In genomic region chr13:107365466-107366215, GRCh38 we compare ENCODE assay signal across 32 cellular contexts.
DNase-seq lines count a peak whose midpoint lies in the region; ATAC-seq, FAIRE-seq and TF ChIP-seq lines count a peak whose summit lies in the region.
"Had no signal": no experiment of that assay in that cellular context is flagged by ENCODE, and none has a peak within 500 bp of the region (broad histone marks: within the 10 kb centered on the region; RNA-seq: fewer than 3 reads in every experiment).

No MANE protein-coding gene starts in this region.

- H4K20me1 ChIP-seq in IMR-90 (ENCODE audit: insufficient read depth, low read length) (no peaks in the 10 kb centered on the region), astrocyte (ENCODE audit: insufficient read depth, low read length) (no peaks in the 10 kb centered on the region)

- H3K9me3 ChIP-seq in IMR-90 (ENCODE audit: control insufficient read depth, insufficient read depth, low read length) (no peaks in the 10 kb centered on the region), astrocyte (ENCODE audit: insufficient read depth, low read depth, low read length) (no peaks in the 10 kb centered on the region), colonic mucosa (no peaks in the 10 kb centered on the region)
- H3K9me3 ChIP-seq: ascending aorta, neutrophil, prostate gland, tibial artery, vagina had no signal

- TF ChIP-seq RAD21 in IMR-90 (IDR thresholded peaks at IDR 0.05; ENCODE audit: low read length) = no peak

- peak overlapping the region; percentile 99; the same call in 1 of the 2 replicates for H3K18ac ChIP-seq in IMR-90 (ENCODE audit: low read depth, low read length)

- H2AK5ac ChIP-seq in IMR-90 (ENCODE audit: low read depth, low read length) = peak overlapping the region; percentile 88

- intact Hi-C loops in IMR-90 (cut with micrococcal nuclease) (no loop called here), colonic mucosa (cut with DNase I) (no loop called here)

- no CpG with 5 or more reads among the region's 8 CpGs for WGBS in IMR-90 (ENCODE audit: extremely low coverage in 2 of 2, insufficient read length in 1 of 2), 2 experiments

- H3K23ac ChIP-seq in IMR-90 (ENCODE audit: low read depth, low read length) = peak overlapping the region; percentile 70

- H3K4me1 Mint-ChIP-seq in astrocyte (ENCODE audit: low read depth, unreplicated experiment) = peaks cover 15% of the 10 kb centered on the region
- H3K4me1 Mint-ChIP-seq: activated CD4-positive, alpha-beta T cell treated with anti-CD3 and anti-CD28 coated beads, Interleukin-2, amount 10 ng/mL, durations not matched to agents 24 days and 14 days; activated naive CD8-positive, alpha-beta T cell treated with anti-CD3 and anti-CD28 coated beads for 36 hours; IgD-negative memory B cell; naive B cell had no signal

- in situ Hi-C loops in IMR-90 (cut with MboI; ENCODE audit: low sequenced_read_pairs) (loop anchor here (25.0 kb wide), 1 partner anchor 797 kb away; no protein-coding TSS in a partner anchor), GM13976 (cut with MboI; ENCODE audit: low sequenced_read_pairs, unreplicated experiment) (no loop called here)

- peak overlapping the region; percentile 73; the same call in 1 of the 2 replicates for H4K5ac ChIP-seq in IMR-90 (ENCODE audit: low read depth, low read length)

- H3K27ac ChIP-seq in IMR-90 (ENCODE audit: insufficient read depth, low read length) = peak overlapping the region; percentile 86
- no peak overlapping the region for H3K27ac ChIP-seq in astrocyte (ENCODE audit: low read depth, low read length)
- H3K27ac ChIP-seq in caudate nucleus (ENCODE audit: low read depth, low read length) = no peak overlapping the region
- H3K27ac ChIP-seq in colonic mucosa = no peak overlapping the region
- H3K27ac ChIP-seq: ascending aorta, dorsolateral prefrontal cortex, neutrophil, prostate gland, tibial artery, vagina had no signal

- H4K91ac ChIP-seq in IMR-90 (ENCODE audit: insufficient read depth, low read depth, low read length) = peak overlapping the region; percentile 77

- TF ChIP-seq POLR2A in IMR-90 (IDR thresholded peaks at IDR 0.05; ENCODE audit: low read depth, low read length) = no peak

- CTCF ChIA-PET in IMR-90 (lab: Yijun Ruan, JAX) = no interaction called here

- peak overlapping the region; percentile 85 for H3K14ac ChIP-seq in IMR-90 (replicated peaks; ENCODE audit: low read depth, low read length)

- no peak overlapping the region for H3K4me3 Mint-ChIP-seq in astrocyte (ENCODE audit: unreplicated experiment)
- H3K4me3 Mint-ChIP-seq: activated CD4-positive, alpha-beta T cell treated with anti-CD3 and anti-CD28 coated beads, Interleukin-2, amount 10 ng/mL, durations not matched to agents 24 days and 14 days; activated naive CD8-positive, alpha-beta T cell treated with anti-CD3 and anti-CD28 coated beads for 36 hours; IgD-negative memory B cell; naive B cell; WTC11 had no signal

- BruUV-seq in IMR-90 (replicated peaks; lab: Mats Ljungman, UMichigan) = no TSS peak

- ATAC-seq in IMR-90 (ENCODE audit: low read depth) (peak; percentile 76), GM21723 (IDR thresholded peaks at IDR 0.05; ENCODE audit: unreplicated experiment) (no peak)
- ATAC-seq: WTC11 had no signal

- FAIRE-seq in astrocyte (lab: Jason Lieb, UNC) = no peak
- FAIRE-seq: endometrium, keratinocyte had no signal

- H3K9me3 Mint-ChIP-seq in astrocyte (ENCODE audit: unreplicated experiment) = no peaks in the 10 kb centered on the region
- H3K9me3 Mint-ChIP-seq: activated CD4-positive, alpha-beta T cell treated with anti-CD3 and anti-CD28 coated beads, Interleukin-2, amount 10 ng/mL, durations not matched to agents 24 days and 14 days had no signal

- H3K27me3 ChIP-seq in IMR-90 (ENCODE audit: control insufficient read depth, insufficient read depth, low read length) = no peaks in the 10 kb centered on the region
- no peaks in the 10 kb centered on the region for H3K27me3 ChIP-seq in astrocyte (ENCODE audit: insufficient read depth, low read length)
- no peaks in the 10 kb centered on the region for H3K27me3 ChIP-seq in colonic mucosa
- H3K27me3 ChIP-seq: ascending aorta, dorsolateral prefrontal cortex, neutrophil, tibial artery, vagina had no signal

- TF ChIP-seq CTCF in IMR-90 (conservative IDR thresholded peaks at IDR 0.05; ENCODE audit: low read depth, low read length) (no peak), astrocyte (IDR thresholded peaks at IDR 0.05; ENCODE audit: insufficient read depth, low read depth, low read length) (no peak), fibroblast of pulmonary artery (IDR thresholded peaks at IDR 0.05; ENCODE audit: low read length, missing control alignments) (no peak), colonic mucosa (IDR thresholded peaks at IDR 0.05) (no peak), GM13976 (IDR thresholded peaks at IDR 0.05; ENCODE audit: borderline replicate concordance, control extremely low read depth, extremely low read depth, insufficient read depth, missing control alignments) (no peak)

- POLR2A ChIA-PET in IMR-90 (lab: Charles Lee; ENCODE audit: unreplicated experiment) = no interaction called here

- H2BK120ac ChIP-seq in IMR-90 (ENCODE audit: low read depth, low read length) = peak overlapping the region; percentile 92

- H3K4me2 ChIP-seq in IMR-90 (ENCODE audit: low read depth, low read length) (peak overlapping the region; percentile 99), astrocyte (ENCODE audit: low read length) (peak overlapping the region; percentile 36)

- peak overlapping the region; percentile 61; the same call in 1 of the 2 replicates for H3K9ac ChIP-seq in IMR-90 (ENCODE audit: low read depth, low read length)
- no peak overlapping the region for H3K9ac ChIP-seq in astrocyte (ENCODE audit: low read length)
- H3K9ac ChIP-seq in colonic mucosa (ENCODE audit: low read depth in 2 of 2, low read length in 2 of 2) = no peak overlapping the region

- dilution Hi-C loops in IMR-90 (cut with HindIII; ENCODE audit: low sequenced_read_pairs, unreplicated experiment) = no loop called here

- peak overlapping the region; percentile 89 for H2BK5ac ChIP-seq in IMR-90 (ENCODE audit: low read depth, low read length, poor library complexity, severe bottlenecking)

- no peak overlapping the region for H3K27ac Mint-ChIP-seq in astrocyte (ENCODE audit: unreplicated experiment)
- H3K27ac Mint-ChIP-seq: activated CD4-positive, alpha-beta T cell treated with anti-CD3 and anti-CD28 coated beads, Interleukin-2, amount 10 ng/mL, durations not matched to agents 24 days and 14 days; activated naive CD8-positive, alpha-beta T cell treated with anti-CD3 and anti-CD28 coated beads for 36 hours; IgD-negative memory B cell; WTC11 had no signal

- peak overlapping the region; percentile 74 to 78 for H4K8ac ChIP-seq in IMR-90 (ENCODE audit: low read depth in 2 of 2, low read length in 2 of 2)

- peaks cover 21% of the 10 kb centered on the region for H3K9me1 ChIP-seq in IMR-90 (ENCODE audit: insufficient read depth, low read length)

- no peaks in the 10 kb centered on the region for H3K27me3 Mint-ChIP-seq in astrocyte (ENCODE audit: low read depth, unreplicated experiment)
- H3K27me3 Mint-ChIP-seq: activated CD4-positive, alpha-beta T cell treated with anti-CD3 and anti-CD28 coated beads, Interleukin-2, amount 10 ng/mL, durations not matched to agents 24 days and 14 days; activated naive CD8-positive, alpha-beta T cell treated with anti-CD3 and anti-CD28 coated beads for 36 hours; IgD-negative memory B cell; naive B cell had no signal

- H3K79me1 ChIP-seq in IMR-90 (ENCODE audit: low read depth in 1 of 2, low read length in 2 of 2) = peaks cover 30 to 54% of the 10 kb centered on the region in 2 experiments

- peak overlapping the region; percentile 94; the same call in 1 of the 2 replicates for H3K4ac ChIP-seq in IMR-90 (ENCODE audit: low read depth, low read length)

- H2BK20ac ChIP-seq in IMR-90 (ENCODE audit: low read depth, low read length) = peak overlapping the region; percentile 94

- H3K4me3 ChIP-seq in IMR-90 (ENCODE audit: insufficient read depth, low read depth, low read length) (peak overlapping the region; percentile 26; the same call in 1 of the 2 replicates), astrocyte (ENCODE audit: insufficient read depth, low read depth, low read length) (no peak overlapping the region), fibroblast of pulmonary artery (replicated peaks; ENCODE audit: low read depth, low read length) (no peak overlapping the region), colonic mucosa (no peak overlapping the region)
- H3K4me3 ChIP-seq: ascending aorta, dorsolateral prefrontal cortex, prostate gland, tibial artery, vagina had no signal

- peaks cover 21% of the 10 kb centered on the region for H3K4me1 ChIP-seq in IMR-90 (ENCODE audit: control insufficient read depth, insufficient read depth, low read length)
- H3K4me1 ChIP-seq in astrocyte (ENCODE audit: insufficient read depth, low read length) = peaks cover 24% of the 10 kb centered on the region
- no peaks in the 10 kb centered on the region for H3K4me1 ChIP-seq in colonic mucosa
- H3K4me1 ChIP-seq: ascending aorta, prostate gland, vagina had no signal

- no peaks in the 10 kb centered on the region for H3K79me2 ChIP-seq in astrocyte (ENCODE audit: insufficient read depth, low read length)

- no peaks in the 10 kb centered on the region; the same call in 1 of the 2 replicates for H3K36me3 ChIP-seq in IMR-90 (ENCODE audit: control insufficient read depth, insufficient read depth, low read length)
- H3K36me3 ChIP-seq in astrocyte (ENCODE audit: insufficient read depth, low read length) = no peaks in the 10 kb centered on the region
- H3K36me3 ChIP-seq in colonic mucosa = no peaks in the 10 kb centered on the region
- H3K36me3 ChIP-seq: ascending aorta, neutrophil, prostate gland, tibial artery, vagina had no signal

- no peak overlapping the region for H2AK9ac ChIP-seq in IMR-90 (replicated peaks; ENCODE audit: low read depth, low read length, poor library complexity)

- peak; percentile 83 for DNase-seq in IMR-90
- peak; percentile 61 for DNase-seq in astrocyte (ENCODE audit: low read depth)
- DNase-seq in fibroblast of pulmonary artery (ENCODE audit: low read depth) = peak; percentile 40
- no peak for DNase-seq in caudate nucleus (lab: John Stamatoyannopoulos, UW)
- no peak for DNase-seq in colonic mucosa
- no peak for DNase-seq in GM13976 (ENCODE audit: low spot score)
- DNase-seq: activated CD4-positive, alpha-beta T cell treated with anti-CD3 and anti-CD28 coated beads, Interleukin-2, amount 10 ng/mL, durations not matched to agents 24 days and 14 days; activated effector memory CD4-positive, alpha-beta T cell treated with anti-CD3 and anti-CD28 coated beads, Interleukin-2, amount 50 U/mL, for 16 hours; activated naive CD8-positive, alpha-beta T cell treated with anti-CD3 and anti-CD28 coated beads for 36 hours; C1 segment of cervical spinal cord; cerebellar nuclear complex; DMS53; dorsolateral prefrontal cortex; midbrain; MV-4-11; naive B cell; NCI-H1436 treated with DMSO at 0.1 percent for 48 hours; NCI-H2081 treated with DMSO at 0.1 percent for 48 hours; NCI-H345; NCI-H82; stimulated activated CD4-positive, alpha-beta T cell treated with anti-CD3 and anti-CD28 coated beads, Interleukin-4, amount 100 ng/mL, for 24 hours; T-helper 9 cell; tibial artery had no signal

- H2AFZ ChIP-seq in IMR-90 (replicated peaks; ENCODE audit: low read length, poor library complexity) (no peak overlapping the region), astrocyte (ENCODE audit: low read depth, low read length) (no peak overlapping the region)

- no peaks in the 10 kb centered on the region for H3K36me3 Mint-ChIP-seq in astrocyte (ENCODE audit: low read depth, unreplicated experiment)
- H3K36me3 Mint-ChIP-seq: activated naive CD8-positive, alpha-beta T cell treated with anti-CD3 and anti-CD28 coated beads for 36 hours; IgD-negative memory B cell; naive B cell; WTC11 had no signal

- peak overlapping the region; percentile 81 for H2BK15ac ChIP-seq in IMR-90 (ENCODE audit: low read depth, low read length)

- H3K56ac ChIP-seq in IMR-90 (ENCODE audit: extremely low read depth, insufficient read depth, low read length) = peak overlapping the region; percentile 84

Comparison
In these comparisons a context has a peak if more than half of its experiments do, and no peak if none do; other contexts are left out.
1. DNase-seq: peak in IMR-90 (single experiment), astrocyte (single experiment) and fibroblast of pulmonary artery (single experiment); none in caudate nucleus (0 of 61), colonic mucosa (single experiment) and GM13976 (single experiment).